Comparison of ENCODE assay signal across 8 cellular contexts in genomic region chr11:91382946-91383345, GRCh38.
"Had no signal": no experiment of that assay in that cellular context is flagged by ENCODE, and none has a peak within 500 bp of the region (broad histone marks: within the 10 kb centered on the region; RNA-seq: fewer than 3 reads in every experiment).

No MANE protein-coding gene starts in this region.

- H3K9me3 ChIP-seq: HAP-1 had no signal

- ATAC-seq: HCT116 had no signal

- FAIRE-seq: HTR-8/SVneo had no signal

- DNase-seq: GM23248, GOT3, H7, HFFc6, IMR-90 had no signal

- H3K36me3 ChIP-seq: HAP-1 had no signal

- H3K4me3 ChIP-seq: GM23248, HAP-1 had no signal

- H3K27ac ChIP-seq: GM23248 had no signal

- H3K4me1 ChIP-seq: HAP-1 had no signal

- H2AFZ ChIP-seq: GM23248 had no signal
